7 cellular contexts compared by ENCODE assay signal in genomic region chr1:5810131-5810530, GRCh38.
"Had no signal": no experiment of that assay in that cellular context is flagged by ENCODE, and none has a peak within 500 bp of the region (broad histone marks: within the 10 kb centered on the region; RNA-seq: fewer than 3 reads in every experiment).

No MANE protein-coding gene starts in this region.

- H3K4me3 ChIP-seq: GM23338 had no signal

- H3K27ac Mint-ChIP-seq: GM23338, H9, IgD-negative memory B cell had no signal

- H3K36me3 Mint-ChIP-seq: IgD-negative memory B cell had no signal

- H3K4me1 Mint-ChIP-seq: IgD-negative memory B cell had no signal

- H3K27me3 Mint-ChIP-seq: IgD-negative memory B cell had no signal

- H3K4me2 ChIP-seq: GM23338 had no signal

- H3K27ac ChIP-seq: HL-60 had no signal

- H3K4me3 Mint-ChIP-seq: GM23338, H9, IgD-negative memory B cell had no signal

- ATAC-seq: HepG2 had no signal

- DNase-seq: H9, HCEC 1CT, KBM-7 had no signal

- H3K9me3 Mint-ChIP-seq: GM23338, H9, IgD-negative memory B cell had no signal
